ENCODE assay signal across 31 cellular contexts in genomic region chr18:58776084-58776483, GRCh38.
DNase-seq lines count a peak whose midpoint lies in the region; ATAC-seq and TF ChIP-seq lines count a peak whose summit lies in the region.
"Had no signal": no experiment of that assay in that cellular context is flagged by ENCODE, and none has a peak within 500 bp of the region (broad histone marks: within the 10 kb centered on the region; RNA-seq: fewer than 3 reads in every experiment).

No MANE protein-coding gene starts in this region.

- ATAC-seq in T-helper 17 cell: no peak
- ATAC-seq in left ventricle myocardium superior: no peak
- ATAC-seq: A549, heart left ventricle had no signal

- H3K4me3 Mint-ChIP-seq in T-helper 17 cell: no peak overlapping the region
- H3K4me3 Mint-ChIP-seq: activated CD4-positive, alpha-beta memory T cell treated with anti-CD3 and anti-CD28 coated beads, Interleukin-2, amount 10 ng/mL, durations not matched to agents 7 days and 5 days; activated naive CD4-positive, alpha-beta T cell treated with anti-CD3 and anti-CD28 coated beads, Interleukin-2, amount 10 ng/mL, durations not matched to agents 7 days and 5 days; CD4-positive, alpha-beta memory T cell; memory B cell had no signal

- no peaks in the 10 kb centered on the region for H3K27me3 ChIP-seq in uterus
- H3K27me3 ChIP-seq: brain microvascular endothelial cell, heart left ventricle, sigmoid colon, SJSA1, testis had no signal

- TF ChIP-seq CTCF in HEK293 (tag by site-specific recombination; IDR thresholded peaks at IDR 0.05) (no peak), uterus (IDR thresholded peaks at IDR 0.05) (no peak)

- H3K36me3 Mint-ChIP-seq in T-helper 17 cell (ENCODE audit: low read depth): no peaks in the 10 kb centered on the region
- H3K36me3 Mint-ChIP-seq: activated naive CD4-positive, alpha-beta T cell treated with anti-CD3 and anti-CD28 coated beads, Interleukin-2, amount 10 ng/mL, durations not matched to agents 7 days and 5 days; CD4-positive, alpha-beta memory T cell; memory B cell had no signal

- H3K9me3 ChIP-seq in HEK293 (ENCODE audit: control insufficient read depth, insufficient read depth, low read depth, low read length): no peaks in the 10 kb centered on the region
- no peaks in the 10 kb centered on the region for H3K9me3 ChIP-seq in SK-N-MC (ENCODE audit: low read depth, low read length)
- H3K9me3 ChIP-seq in T-helper 17 cell (ENCODE audit: control insufficient read depth, low read length, poor library complexity, severe bottlenecking): no peaks in the 10 kb centered on the region
- H3K9me3 ChIP-seq in uterus: no peaks in the 10 kb centered on the region
- H3K9me3 ChIP-seq: A549, heart left ventricle, psoas muscle, sigmoid colon, testis had no signal

- POLR2A ChIA-PET in HEK293 (lab: Yijun Ruan, JAX): no interaction called here

- CTCF ChIA-PET in HEK293 (lab: Yijun Ruan, JAX): interaction anchor here (1.1 to 12.6 kb wide), 3 partner anchors 8 to 295 kb away, joined by 3 to 206 read pairs (median 103); no protein-coding TSS in a partner anchor

- H3K4me1 ChIP-seq in HEK293 (ENCODE audit: control insufficient read depth, insufficient read depth, low read length): no peaks in the 10 kb centered on the region
- no peaks in the 10 kb centered on the region for H3K4me1 ChIP-seq in uterus
- H3K4me1 ChIP-seq: psoas muscle, testis had no signal

- H3K36me3 ChIP-seq in HEK293 (ENCODE audit: control insufficient read depth in 2 of 2, insufficient read depth in 1 of 2, low read length in 2 of 2) (no peaks in the 10 kb centered on the region), SK-N-MC (ENCODE audit: insufficient read depth, low read length) (no peaks in the 10 kb centered on the region; the same call in 1 of the 2 replicates), uterus (no peaks in the 10 kb centered on the region)
- H3K36me3 ChIP-seq: brain microvascular endothelial cell, heart left ventricle, sigmoid colon, SJSA1 had no signal

- no peak overlapping the region for H3K9ac ChIP-seq in SK-N-MC (ENCODE audit: insufficient read length)

- no peak for TF ChIP-seq POLR2A in uterus (IDR thresholded peaks at IDR 0.05)

- H3K27ac ChIP-seq in HEK293 (ENCODE audit: extremely low read depth, low read depth, low read length) (no peak overlapping the region), SK-N-MC (peak overlapping the region; percentile 57; the same call in 1 of the 2 replicates), uterus (no peak overlapping the region)
- H3K27ac ChIP-seq: A549, brain microvascular endothelial cell, heart left ventricle, psoas muscle, sigmoid colon, SJSA1, testis had no signal

- DNase-seq in A172 (ENCODE audit: low spot score): peak; percentile 38
- DNase-seq in SK-N-MC (ENCODE audit: low read depth, low spot score): no peak
- DNase-seq in foreskin melanocyte: peak; percentile 49
- no peak for DNase-seq in T-helper 17 cell
- DNase-seq in left ventricle myocardium superior: no peak
- DNase-seq in OCI-M1 (lab: John Stamatoyannopoulos, UW): no peak
- DNase-seq in uterus: no peak
- DNase-seq: activated CD4-positive, alpha-beta memory T cell treated with anti-CD3 and anti-CD28 coated beads, Interleukin-2, amount 10 ng/mL, durations not matched to agents 7 days and 5 days; activated CD4-positive, CD25-positive, alpha-beta regulatory T cell treated with anti-CD3 and anti-CD28 coated beads, Interleukin-2, amount 50 U/mL, for 72 hours; activated CD8-positive, alpha-beta memory T cell treated with anti-CD3 and anti-CD28 coated beads, Interleukin-2, amount 50 U/mL, for 48 hours; activated naive CD4-positive, alpha-beta T cell treated with anti-CD3 and anti-CD28 coated beads, Interleukin-2, amount 10 ng/mL, durations not matched to agents 7 days and 5 days; amniotic stem cell; brain microvascular endothelial cell; CD4-positive, alpha-beta memory T cell; DMS153; effector CD8-positive, alpha-beta T cell; heart left ventricle; Kasumi-1; kidney glomerular epithelial cell; NCI-H1092 treated with DMSO at 0.1 percent for 48 hours; NCI-H187; NCI-H774; psoas muscle; RPMI8226; sigmoid colon; stimulated activated naive CD4-positive, alpha-beta T cell treated with Interleukin-2 at 50 U/mL for 16 hours; testis had no signal

- peaks cover 4% of the 10 kb centered on the region for H3K4me1 Mint-ChIP-seq in T-helper 17 cell
- H3K4me1 Mint-ChIP-seq: CD4-positive, alpha-beta memory T cell; memory B cell had no signal

- H3K27ac Mint-ChIP-seq in T-helper 17 cell: no peak overlapping the region
- H3K27ac Mint-ChIP-seq: activated CD4-positive, alpha-beta memory T cell treated with anti-CD3 and anti-CD28 coated beads, Interleukin-2, amount 10 ng/mL, durations not matched to agents 7 days and 5 days; activated naive CD4-positive, alpha-beta T cell treated with anti-CD3 and anti-CD28 coated beads, Interleukin-2, amount 10 ng/mL, durations not matched to agents 7 days and 5 days; CD4-positive, alpha-beta memory T cell; memory B cell had no signal

- H3K4me3 ChIP-seq in HEK293 (ENCODE audit: low read depth, low read length): no peak overlapping the region
- H3K4me3 ChIP-seq in SK-N-MC: no peak overlapping the region
- no peak overlapping the region for H3K4me3 ChIP-seq in uterus
- H3K4me3 ChIP-seq: A549, heart left ventricle, psoas muscle, sigmoid colon, SJSA1, testis had no signal

- intact Hi-C loops in left ventricle myocardium superior (cut with micrococcal nuclease): no loop called here
- intact Hi-C loops in uterus (cut with DNase I; ENCODE audit: low total_unique reads): no loop called here

- peaks cover 42% of the 10 kb centered on the region for H3K27me3 Mint-ChIP-seq in T-helper 17 cell
- H3K27me3 Mint-ChIP-seq: memory B cell had no signal

TF ChIP-seq in HEK293, 187 proteins besides CTCF, POLR2A, EP300 and RAD21:
- peak; percentile 62 for TF ChIP-seq ZFHX2 (tag by site-specific recombination; conservative IDR thresholded peaks at IDR 0.05)
- TF ChIP-seq ZNF501 (tag by site-specific recombination; IDR thresholded peaks at IDR 0.05): no peak
- TF ChIP-seq, protein P1, sequence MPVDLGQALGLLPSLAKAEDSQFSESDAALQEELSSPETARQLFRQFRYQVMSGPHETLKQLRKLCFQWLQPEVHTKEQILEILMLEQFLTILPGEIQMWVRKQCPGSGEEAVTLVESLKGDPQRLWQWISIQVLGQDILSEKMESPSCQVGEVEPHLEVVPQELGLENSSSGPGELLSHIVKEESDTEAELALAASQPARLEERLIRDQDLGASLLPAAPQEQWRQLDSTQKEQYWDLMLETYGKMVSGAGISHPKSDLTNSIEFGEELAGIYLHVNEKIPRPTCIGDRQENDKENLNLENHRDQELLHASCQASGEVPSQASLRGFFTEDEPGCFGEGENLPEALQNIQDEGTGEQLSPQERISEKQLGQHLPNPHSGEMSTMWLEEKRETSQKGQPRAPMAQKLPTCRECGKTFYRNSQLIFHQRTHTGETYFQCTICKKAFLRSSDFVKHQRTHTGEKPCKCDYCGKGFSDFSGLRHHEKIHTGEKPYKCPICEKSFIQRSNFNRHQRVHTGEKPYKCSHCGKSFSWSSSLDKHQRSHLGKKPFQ (tag by site-specific recombination; IDR thresholded peaks at IDR 0.05): no peak
- no peak for TF ChIP-seq GLIS1 (tag by site-specific recombination; IDR thresholded peaks at IDR 0.05)
- TF ChIP-seq EGR2 (tag by site-specific recombination; IDR thresholded peaks at IDR 0.05; ENCODE audit: low read depth): peak; percentile 38; the same call in 1 of the 2 replicates

Comparison
In these comparisons a context has a peak if more than half of its experiments do, and no peak if none do; other contexts are left out.
1. DNase-seq: peak in A172 (single experiment) and foreskin melanocyte (single experiment); none in SK-N-MC (single experiment), T-helper 17 cell (0 of 3), left ventricle myocardium superior (single experiment), OCI-M1 (single experiment) and uterus (0 of 2).